8 cellular contexts compared by ENCODE assay signal in the genomic region with DNA sequence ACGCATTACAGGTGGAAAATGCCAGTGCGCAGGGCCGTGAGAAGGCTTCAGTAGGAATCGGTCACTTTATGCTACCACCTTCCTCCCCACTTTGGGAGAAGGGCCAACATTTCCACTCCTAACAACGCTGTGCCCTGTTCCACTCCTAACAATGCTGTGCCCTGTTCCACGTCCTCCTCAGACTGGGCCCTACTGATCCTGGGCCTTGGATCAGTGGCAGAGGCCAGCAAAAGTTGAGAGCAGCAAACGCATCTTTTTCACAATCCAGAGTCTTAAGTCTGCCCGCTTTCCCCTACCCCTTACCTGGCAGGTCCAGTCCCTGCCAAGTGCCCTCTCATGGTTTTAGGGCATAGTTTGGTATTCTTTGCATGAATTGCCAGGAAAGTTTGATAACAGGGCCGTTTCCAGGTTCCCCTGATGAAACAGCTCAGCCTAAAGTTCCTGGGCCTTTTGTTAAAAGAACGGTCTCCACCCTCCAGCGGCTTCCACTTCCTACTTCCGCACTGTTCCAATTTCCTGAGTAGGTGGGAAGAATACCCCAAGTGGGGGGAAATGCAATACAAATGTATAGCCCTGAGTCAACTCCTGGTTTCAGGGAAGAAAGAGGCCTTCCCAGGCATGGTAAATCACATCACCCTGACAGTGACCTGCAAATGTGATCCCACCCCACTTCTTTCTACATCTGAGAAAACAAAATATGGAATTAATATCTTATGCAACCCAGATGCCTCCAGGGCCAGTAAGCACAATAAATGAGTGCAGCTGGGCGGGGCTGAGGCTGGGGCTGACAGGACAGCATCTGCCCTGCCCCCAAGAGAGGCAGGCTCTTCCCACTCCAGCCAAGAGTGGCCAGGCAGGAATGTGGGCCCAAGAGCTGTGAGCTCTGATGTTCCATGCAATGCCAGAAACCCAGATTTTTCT. TPM values are rescaled to one million over a fixed set of nuclear protein-coding genes. Genes with fewer than 3 reads are reported as not detected.
DNase-seq lines count a peak whose midpoint lies in the region; ATAC-seq and TF ChIP-seq lines count a peak whose summit lies in the region.

No MANE protein-coding gene starts in this region.

- peak overlapping the region; percentile 45 for H3K9ac ChIP-seq in mammary epithelial cell (ENCODE audit: insufficient read depth, low read length)

- peaks cover 48% of the 10 kb centered on the region for H3K4me1 ChIP-seq in mammary epithelial cell (ENCODE audit: insufficient read depth, low read length)

- no peaks in the 10 kb centered on the region for H3K27me3 Mint-ChIP-seq in T-helper 2 cell treated with Interferon-gamma antibody and Interleukin-4, amounts not matched to agents 5 μg/mL and 100 μg/mL, for 36 hours (ENCODE audit: low read depth)
- H3K27me3 Mint-ChIP-seq in stimulated activated memory B cell treated with anti-CD40 and anti-IgM and Interleukin-4, amounts not matched to agents 10 μg/mL and 1 μg/mL and 100 μg/mL, for 72 hours: no peaks in the 10 kb centered on the region
- no peaks in the 10 kb centered on the region for H3K27me3 Mint-ChIP-seq in activated CD4-positive, alpha-beta T cell treated with anti-CD3 and anti-CD28 coated beads for 36 hours

- no TSS peak for BruUV-seq in mammary epithelial cell (replicated peaks; lab: Mats Ljungman, UMichigan)

- intact Hi-C loops in mammary epithelial cell (cut with micrococcal nuclease): loop anchor here (1.0 kb wide), 2 partner anchors 15 to 30 kb away; partner anchors contain the start of genes KCTD10 and UBE3B
- intact Hi-C loops in activated CD4-positive, alpha-beta T cell treated with anti-CD3 and anti-CD28 coated beads for 36 hours (cut with DNase I, micrococcal nuclease): no loop called here

- peak overlapping the region in 1 of 3 experiments; percentile 14 for H3K4me3 ChIP-seq in mammary epithelial cell (replicated peaks in 1 of 3; ENCODE audit: insufficient read depth in 1 of 3, low read depth in 2 of 3, low read length in 3 of 3)

- H3K4me2 ChIP-seq in mammary epithelial cell (ENCODE audit: insufficient read depth, low read depth, low read length): peak overlapping the region; percentile 77

- no peak for TF ChIP-seq CTCF in mammary epithelial cell (conservative IDR thresholded peaks at IDR 0.05 in 1 of 2, IDR thresholded peaks at IDR 0.05 in 1 of 2; ENCODE audit: extremely low read depth in 1 of 2, insufficient read depth in 1 of 2, low read depth in 1 of 2, low read length in 2 of 2)

- peaks cover 24% of the 10 kb centered on the region for H3K36me3 Mint-ChIP-seq in T-helper 2 cell treated with Interferon-gamma antibody and Interleukin-4, amounts not matched to agents 5 μg/mL and 100 μg/mL, for 36 hours (ENCODE audit: low read depth)
- peaks cover 55% of the 10 kb centered on the region for H3K36me3 Mint-ChIP-seq in stimulated activated memory B cell treated with anti-CD40 and anti-IgM and Interleukin-4, amounts not matched to agents 10 μg/mL and 1 μg/mL and 100 μg/mL, for 72 hours
- peaks cover 15% of the 10 kb centered on the region for H3K36me3 Mint-ChIP-seq in activated CD4-positive, alpha-beta T cell treated with anti-CD3 and anti-CD28 coated beads for 36 hours (ENCODE audit: low read depth)

- peaks cover 100% of the 10 kb centered on the region for H3K79me2 ChIP-seq in mammary epithelial cell (ENCODE audit: insufficient read depth, low read length)

- H3K36me3 ChIP-seq in mammary epithelial cell (ENCODE audit: insufficient read depth, low read length): peaks cover 10% of the 10 kb centered on the region

- H3K9me3 ChIP-seq in mammary epithelial cell (replicated peaks; ENCODE audit: insufficient read depth, low read length): no peaks in the 10 kb centered on the region

- H3K9me3 Mint-ChIP-seq in T-helper 2 cell treated with Interferon-gamma antibody and Interleukin-4, amounts not matched to agents 5 μg/mL and 100 μg/mL, for 36 hours: no peaks in the 10 kb centered on the region
- H3K9me3 Mint-ChIP-seq in stimulated activated memory B cell treated with anti-CD40 and anti-IgM and Interleukin-4, amounts not matched to agents 10 μg/mL and 1 μg/mL and 100 μg/mL, for 72 hours: no peaks in the 10 kb centered on the region
- H3K9me3 Mint-ChIP-seq in activated CD4-positive, alpha-beta T cell treated with anti-CD3 and anti-CD28 coated beads for 36 hours (ENCODE audit: low read depth): no peaks in the 10 kb centered on the region

- no peaks in the 10 kb centered on the region for H3K27me3 ChIP-seq in mammary epithelial cell (ENCODE audit: insufficient read depth, low read length)

- dilution Hi-C loops in mammary epithelial cell (cut with HindIII; ENCODE audit: low sequenced_read_pairs): no loop called here

- no peaks in the 10 kb centered on the region for H4K20me1 ChIP-seq in mammary epithelial cell (ENCODE audit: insufficient read depth, low read length)

- H3K4me3 Mint-ChIP-seq in T-helper 2 cell treated with Interferon-gamma antibody and Interleukin-4, amounts not matched to agents 5 μg/mL and 100 μg/mL, for 36 hours: no peak overlapping the region
- H3K4me3 Mint-ChIP-seq in stimulated activated memory B cell treated with anti-CD40 and anti-IgM and Interleukin-4, amounts not matched to agents 10 μg/mL and 1 μg/mL and 100 μg/mL, for 72 hours: no peak overlapping the region
- no peak overlapping the region for H3K4me3 Mint-ChIP-seq in activated CD4-positive, alpha-beta T cell treated with anti-CD3 and anti-CD28 coated beads for 36 hours

- H3K27ac Mint-ChIP-seq in T-helper 2 cell treated with Interferon-gamma antibody and Interleukin-4, amounts not matched to agents 5 μg/mL and 100 μg/mL, for 36 hours: peak overlapping the region; percentile 2
- peak overlapping the region; percentile 83 for H3K27ac Mint-ChIP-seq in stimulated activated memory B cell treated with anti-CD40 and anti-IgM and Interleukin-4, amounts not matched to agents 10 μg/mL and 1 μg/mL and 100 μg/mL, for 72 hours
- no peak overlapping the region for H3K27ac Mint-ChIP-seq in activated CD4-positive, alpha-beta T cell treated with anti-CD3 and anti-CD28 coated beads for 36 hours

- WGBS in mammary epithelial cell (ENCODE audit: low coverage, missing lambda C conversion rate): 15% methylated on average over 12 of the region's 13 CpGs

- CTCF ChIA-PET in mammary epithelial cell (lab: Charles Lee; ENCODE audit: low non-redundant PET): no interaction called here
- CTCF ChIA-PET in activated CD4-positive, alpha-beta T cell treated with anti-CD3 and anti-CD28 coated beads for 36 hours (lab: Charles Lee): interaction anchor here (0.6 to 2.0 kb wide), 7 partner anchors 12 to 76 kb away, joined by 3 to 9 read pairs (median 3); no protein-coding TSS in a partner anchor

- no peak for DNase-seq in T-helper 2 cell treated with Interferon-gamma antibody and Interleukin-4, amounts not matched to agents 5 μg/mL and 100 μg/mL, for 36 hours (ENCODE audit: low spot score)
- DNase-seq in T-helper 2 cell (no peak), mammary epithelial cell (peak; percentile 85), kidney glomerular epithelial cell (lab: John Stamatoyannopoulos, UW) (peak; percentile 74), activated gamma-delta T cell (lab: John Stamatoyannopoulos, UW) (no peak), RKO (ENCODE audit: low spot score) (no peak)
- no peak for DNase-seq in activated CD4-positive, alpha-beta T cell treated with anti-CD3 and anti-CD28 coated beads for 36 hours

- in situ Hi-C loops in mammary epithelial cell (cut with MboI; ENCODE audit: low sequenced_read_pairs in 2 of 2): no loop called here

- POLR2A ChIA-PET in activated CD4-positive, alpha-beta T cell treated with anti-CD3 and anti-CD28 coated beads for 36 hours (lab: Charles Lee): interaction anchor here (0.7 kb wide), 1 partner anchor 265 kb away, joined by 3 read pairs; no protein-coding TSS in a partner anchor

- no peak overlapping the region for H2AFZ ChIP-seq in mammary epithelial cell (ENCODE audit: low read depth, low read length)

- ATAC-seq in stimulated activated memory B cell treated with anti-CD40 and anti-IgM and Interleukin-4, amounts not matched to agents 10 μg/mL and 1 μg/mL and 100 μg/mL, for 72 hours: no peak
- no peak for ATAC-seq in activated CD4-positive, alpha-beta T cell treated with anti-CD3 and anti-CD28 coated beads for 36 hours

- H3K4me1 Mint-ChIP-seq in T-helper 2 cell treated with Interferon-gamma antibody and Interleukin-4, amounts not matched to agents 5 μg/mL and 100 μg/mL, for 36 hours (ENCODE audit: low read depth): peaks cover 33% of the 10 kb centered on the region
- H3K4me1 Mint-ChIP-seq in stimulated activated memory B cell treated with anti-CD40 and anti-IgM and Interleukin-4, amounts not matched to agents 10 μg/mL and 1 μg/mL and 100 μg/mL, for 72 hours: peaks cover 44% of the 10 kb centered on the region
- H3K4me1 Mint-ChIP-seq in activated CD4-positive, alpha-beta T cell treated with anti-CD3 and anti-CD28 coated beads for 36 hours: peaks cover 42% of the 10 kb centered on the region

- peak overlapping the region; percentile 62 for H3K27ac ChIP-seq in mammary epithelial cell (ENCODE audit: insufficient read depth, low read depth, low read length)

RNA-seq across cellular contexts. Expression of gene KCTD10, which starts 15.0 kb away (rescaled TPM):
- 100 to 1,000 TPM in 1 of 2 donors, 10 to 100 TPM in 1; 71.2 to 125 TPM for total RNA-seq in mammary epithelial cell
- polyA plus RNA-seq in mammary epithelial cell: 72.5 TPM
- polyA minus RNA-seq in mammary epithelial cell: 126 TPM
- total RNA-seq in activated CD4-positive, alpha-beta T cell treated with anti-CD3 and anti-CD28 coated beads for 36 hours: 10 to 100 TPM; 42.0 to 46.3 TPM

RNA-seq across cellular contexts. Expression of gene UBE3B, which starts 15.3 kb away (rescaled TPM):
- total RNA-seq in mammary epithelial cell: 10 to 100 TPM; 31.2 to 53.7 TPM
- polyA plus RNA-seq in mammary epithelial cell: 21.5 TPM
- 103 TPM for polyA minus RNA-seq in mammary epithelial cell
- total RNA-seq in activated CD4-positive, alpha-beta T cell treated with anti-CD3 and anti-CD28 coated beads for 36 hours: 10 to 100 TPM; 25.7 to 27.2 TPM

Comparison
In these comparisons a context has a peak if more than half of its experiments do, and no peak if none do; other contexts are left out.
1. DNase-seq: peak in mammary epithelial cell (single experiment) and kidney glomerular epithelial cell (single experiment); none in T-helper 2 cell treated with Interferon-gamma antibody and Interleukin-4, amounts not matched to agents 5 μg/mL and 100 μg/mL, for 36 hours (single experiment), T-helper 2 cell (0 of 5), activated gamma-delta T cell (single experiment), activated CD4-positive, alpha-beta T cell treated with anti-CD3 and anti-CD28 coated beads for 36 hours (single experiment) and RKO (single experiment).